21 cellular contexts compared by ENCODE assay signal in genomic region chr18:75496151-75496550, GRCh38.
DNase-seq lines count a peak whose midpoint lies in the region; ATAC-seq and TF ChIP-seq lines count a peak whose summit lies in the region.
"Had no signal": no experiment of that assay in that cellular context is flagged by ENCODE, and none has a peak within 500 bp of the region (broad histone marks: within the 10 kb centered on the region; RNA-seq: fewer than 3 reads in every experiment).

No MANE protein-coding gene starts in this region.

- H3K4me2 ChIP-seq in IMR-90 (ENCODE audit: low read depth, low read length): no peak overlapping the region

- H3K27ac ChIP-seq in IMR-90 (ENCODE audit: insufficient read depth, low read length): no peak overlapping the region

- no peak for TF ChIP-seq CTCF in IMR-90 (conservative IDR thresholded peaks at IDR 0.05; ENCODE audit: low read depth, low read length)
- no peak for TF ChIP-seq CTCF in nephron progenitor cell (IDR thresholded peaks at IDR 0.05)

- no peak overlapping the region for H3K9ac ChIP-seq in IMR-90 (ENCODE audit: low read depth, low read length)

- H3K27ac Mint-ChIP-seq in nephron progenitor cell: peak overlapping the region; percentile 79
- H3K27ac Mint-ChIP-seq: CD8-positive, alpha-beta memory T cell; IgD-negative memory B cell had no signal

- H3K36me3 ChIP-seq in IMR-90 (ENCODE audit: control insufficient read depth, insufficient read depth, low read length): no peaks in the 10 kb centered on the region
- H3K36me3 ChIP-seq: BE2C had no signal

- no peak overlapping the region for H4K8ac ChIP-seq in IMR-90 (ENCODE audit: low read depth in 2 of 2, low read length in 2 of 2)

- no peaks in the 10 kb centered on the region for H3K79me1 ChIP-seq in IMR-90 (ENCODE audit: low read depth in 1 of 2, low read length in 2 of 2)

- no CpG with 5 or more reads among the region's 7 CpGs for WGBS in IMR-90 (ENCODE audit: extremely low coverage in 2 of 2, insufficient read length in 1 of 2), 2 experiments

- no peak for TF ChIP-seq POLR2A in IMR-90 (IDR thresholded peaks at IDR 0.05; ENCODE audit: low read depth, low read length)

- POLR2A ChIA-PET in IMR-90 (lab: Charles Lee; ENCODE audit: unreplicated experiment): no interaction called here

- ATAC-seq in IMR-90 (ENCODE audit: low read depth): no peak
- no peak for ATAC-seq in GM21381 (IDR thresholded peaks at IDR 0.05; ENCODE audit: unreplicated experiment)
- no peak for ATAC-seq in HG02678 (IDR thresholded peaks at IDR 0.05; ENCODE audit: unreplicated experiment)

- peak overlapping the region; percentile 39; the same call in 1 of the 2 replicates for H3K18ac ChIP-seq in IMR-90 (ENCODE audit: low read depth, low read length)

- no peak overlapping the region for H3K23ac ChIP-seq in IMR-90 (ENCODE audit: low read depth, low read length)

- peaks cover 13% of the 10 kb centered on the region for H3K4me1 ChIP-seq in IMR-90 (ENCODE audit: control insufficient read depth, insufficient read depth, low read length)
- H3K4me1 ChIP-seq: BE2C had no signal

- in situ Hi-C loops in ACHN (cut with HindIII; ENCODE audit: low pct_ligation_motif_present, low pct_unique_long_range_greater_than_20kb, low sequenced_read_pairs) (no loop called here), IMR-90 (cut with MboI; ENCODE audit: low sequenced_read_pairs) (loop anchor here (25.0 kb wide), 1 partner anchor 866 kb away; no protein-coding TSS in a partner anchor)

- no peak overlapping the region for H3K4me3 ChIP-seq in IMR-90 (ENCODE audit: insufficient read depth, low read depth, low read length)

- H3K4me1 Mint-ChIP-seq in nephron progenitor cell: peaks cover 50% of the 10 kb centered on the region
- H3K4me1 Mint-ChIP-seq: CD4-positive, CD25-positive, alpha-beta regulatory T cell; CD8-positive, alpha-beta memory T cell; H9; IgD-negative memory B cell had no signal

- H3K27me3 Mint-ChIP-seq in nephron progenitor cell (ENCODE audit: low read depth, poor library complexity): no peaks in the 10 kb centered on the region

- H3K27me3 ChIP-seq in IMR-90 (ENCODE audit: control insufficient read depth, insufficient read depth, low read length): no peaks in the 10 kb centered on the region
- H3K27me3 ChIP-seq: BE2C had no signal

- peak overlapping the region; percentile 36; the same call in 1 of the 2 replicates for H2BK20ac ChIP-seq in IMR-90 (ENCODE audit: low read depth, low read length)

- 0 out of 2 replicates have a peak overlapping the region, but pooled peaks have one; percentile 42 for H3K14ac ChIP-seq in IMR-90 (replicated peaks; ENCODE audit: low read depth, low read length)

- CTCF ChIA-PET in IMR-90 (lab: Yijun Ruan, JAX): no interaction called here

- H3K9me3 Mint-ChIP-seq in nephron progenitor cell: no peaks in the 10 kb centered on the region
- H3K9me3 Mint-ChIP-seq: CD8-positive, alpha-beta memory T cell; H9; IgD-negative memory B cell had no signal

- H2BK5ac ChIP-seq in IMR-90 (ENCODE audit: low read depth, low read length, poor library complexity, severe bottlenecking): no peak overlapping the region

- BruUV-seq in IMR-90 (replicated peaks; lab: Mats Ljungman, UMichigan): no TSS peak

- H2BK120ac ChIP-seq in IMR-90 (ENCODE audit: low read depth, low read length): peak overlapping the region; percentile 53

- no peak overlapping the region for H3K56ac ChIP-seq in IMR-90 (ENCODE audit: extremely low read depth, insufficient read depth, low read length)

- no peaks in the 10 kb centered on the region for H4K20me1 ChIP-seq in IMR-90 (ENCODE audit: insufficient read depth, low read length)

- no peak overlapping the region for H2AK9ac ChIP-seq in IMR-90 (replicated peaks; ENCODE audit: low read depth, low read length, poor library complexity)

- no peak overlapping the region for H2BK15ac ChIP-seq in IMR-90 (ENCODE audit: low read depth, low read length)

- H2AK5ac ChIP-seq in IMR-90 (ENCODE audit: low read depth, low read length): peak overlapping the region; percentile 74; the same call in 1 of the 2 replicates

- intact Hi-C loops in IMR-90 (cut with micrococcal nuclease): no loop called here

- TF ChIP-seq RAD21 in IMR-90 (IDR thresholded peaks at IDR 0.05; ENCODE audit: low read length): no peak

- no peaks in the 10 kb centered on the region for H3K9me3 ChIP-seq in IMR-90 (ENCODE audit: control insufficient read depth, insufficient read depth, low read length)
- H3K9me3 ChIP-seq: BE2C had no signal

- H3K4ac ChIP-seq in IMR-90 (ENCODE audit: low read depth, low read length): peak overlapping the region; percentile 38; the same call in 1 of the 2 replicates

- dilution Hi-C loops in IMR-90 (cut with HindIII; ENCODE audit: low sequenced_read_pairs, unreplicated experiment): no loop called here

- 0 out of 2 replicates have a peak overlapping the region, but pooled peaks have one; percentile 12 for H4K91ac ChIP-seq in IMR-90 (ENCODE audit: insufficient read depth, low read depth, low read length)

- no peak overlapping the region for H2AFZ ChIP-seq in IMR-90 (replicated peaks; ENCODE audit: low read length, poor library complexity)

- no peak overlapping the region for H3K4me3 Mint-ChIP-seq in nephron progenitor cell
- H3K4me3 Mint-ChIP-seq: CD4-positive, CD25-positive, alpha-beta regulatory T cell; CD8-positive, alpha-beta memory T cell; H9; IgD-negative memory B cell had no signal

- no peaks in the 10 kb centered on the region for H3K36me3 Mint-ChIP-seq in nephron progenitor cell (ENCODE audit: low read depth)
- H3K36me3 Mint-ChIP-seq: CD4-positive, CD25-positive, alpha-beta regulatory T cell; CD8-positive, alpha-beta memory T cell; IgD-negative memory B cell had no signal

- H4K5ac ChIP-seq in IMR-90 (ENCODE audit: low read depth, low read length): no peak overlapping the region

- peaks cover 2% of the 10 kb centered on the region; the same call in 1 of the 2 replicates for H3K9me1 ChIP-seq in IMR-90 (ENCODE audit: insufficient read depth, low read length)

- peak; percentile 3 for DNase-seq in ACHN
- no peak for DNase-seq in IMR-90
- DNase-seq in glomerular visceral epithelial cell (ENCODE audit: extremely low spot score): peak; percentile 22
- peak; percentile 33 for DNase-seq in nephron progenitor cell
- DNase-seq in HCEC 1CT: no peak
- DNase-seq in GM19238 (ENCODE audit: insufficient read length, low spot score): no peak
- DNase-seq: 8988T; BE2C; C1 segment of cervical spinal cord; CD4-positive, CD25-positive, alpha-beta regulatory T cell; CD8-positive, alpha-beta memory T cell; COR-L47; DMS 273 treated with DMSO at 0.1 percent for 48 hours; DMS53; GF-D8; H9; Karpas-422; KBM-7 had no signal

TF ChIP-seq in IMR-90, 13 proteins besides CTCF, POLR2A, EP300 and RAD21:
- TF ChIP-seq RFX5 (IDR thresholded peaks at IDR 0.05; ENCODE audit: low read depth, low read length) (no peak), MAZ (IDR thresholded peaks at IDR 0.05; ENCODE audit: borderline replicate concordance, low read depth, low read length) (no peak), ELK1 (IDR thresholded peaks at IDR 0.05; ENCODE audit: borderline replicate concordance, low read depth, low read length) (no peak), BHLHE40 (IDR thresholded peaks at IDR 0.05; ENCODE audit: low read depth, low read length) (no peak), MAFK (IDR thresholded peaks at IDR 0.05; ENCODE audit: low read depth, low read length) (no peak), RCOR1 (IDR thresholded peaks at IDR 0.05; ENCODE audit: insufficient replicate concordance, low read length) (no peak)
TF ChIP-seq in IMR-90: peak in this region for 0.

Comparison
In these comparisons a context has a peak if more than half of its experiments do, and no peak if none do; other contexts are left out.
1. DNase-seq: peak in ACHN (single experiment), glomerular visceral epithelial cell (single experiment) and nephron progenitor cell (single experiment); none in IMR-90 (single experiment), HCEC 1CT (single experiment) and GM19238 (single experiment).